In the genomic region with DNA sequence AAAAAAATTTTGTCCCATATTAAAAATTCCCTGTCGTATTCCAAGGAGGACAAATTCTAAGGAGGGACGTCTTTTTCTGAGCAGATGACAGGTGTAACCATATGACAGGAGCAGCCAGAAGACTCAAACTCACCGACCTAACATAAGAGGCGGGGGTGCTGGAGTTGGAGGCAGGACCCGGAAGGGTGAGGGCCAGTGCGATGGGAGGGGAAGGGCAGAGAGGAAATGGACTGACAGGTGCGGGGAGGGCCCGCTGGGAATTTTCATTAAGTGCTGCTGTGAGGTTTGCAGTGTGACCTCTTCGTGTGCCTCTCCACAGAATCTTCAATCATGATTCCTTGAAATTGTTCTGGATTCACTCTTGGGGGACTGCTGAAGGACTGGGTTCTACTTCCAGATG, we compare ENCODE assay signal across 26 cellular contexts.
"Had no signal": no experiment of that assay in that cellular context is flagged by ENCODE, and none has a peak within 500 bp of the region (broad histone marks: within the 10 kb centered on the region; RNA-seq: fewer than 3 reads in every experiment).

No MANE protein-coding gene starts in this region.

- H3K27ac ChIP-seq: left ventricle myocardium inferior, ovary, skin epidermis, suprapubic skin, tibial nerve, uterus had no signal

- H3K27me3 ChIP-seq: ovary, tibial nerve, uterus had no signal

- H3K27ac Mint-ChIP-seq: immature natural killer cell; mesothelial cell of epicardium; naive thymus-derived CD4-positive, alpha-beta T cell; natural killer cell treated with Interleukin-12 subunit alpha and Interleukin-12 subunit beta and Interleukin-15 and Interleukin-18, amount 100 ng/mL, for 72 hours; progenitor cell of endocrine pancreas; stimulated activated naive B cell treated with anti-CD40 and anti-IgM and Interleukin-4, amounts not matched to agents 10 μg/mL and 1 μg/mL and 100 μg/mL, for 72 hours; type B pancreatic cell had no signal

- H3K36me3 ChIP-seq: left ventricle myocardium inferior, ovary, suprapubic skin, thoracic aorta, tibial nerve, uterus had no signal

- DNase-seq: hypothalamus; immature natural killer cell; left ventricle myocardium inferior; mesendoderm; mucosa of descending colon; naive thymus-derived CD4-positive, alpha-beta T cell; ovary; retina; right cardiac atrium; stimulated activated CD4-positive, alpha-beta T cell treated with anti-CD3 and anti-CD28 coated beads, Interleukin-12 subunit alpha, Interleukin-12 subunit beta, amount 100 ng/mL, for 4 hours; stimulated activated CD4-positive, alpha-beta T cell treated with anti-CD3 and anti-CD28 coated beads, Interleukin-15, amount 100 ng/mL, for 24 hours; stimulated activated CD4-positive, alpha-beta T cell treated with anti-CD3 and anti-CD28 coated beads, Interleukin-2, amount 100 ng/mL, for 24 hours; stimulated activated CD4-positive, alpha-beta T cell treated with anti-CD3 and anti-CD28 coated beads, Interleukin-4, amount 100 ng/mL, for 1 hour; stimulated activated naive B cell treated with anti-CD40 and anti-IgM and Interleukin-4, amounts not matched to agents 10 μg/mL and 1 μg/mL and 100 μg/mL, for 72 hours; stimulated activated naive CD8-positive, alpha-beta T cell treated with anti-CD3 and anti-CD28 coated beads, Interleukin-15, Interleukin-2, amounts not matched to agents 100 U/mL and 50 U/mL, for 24 hours; uterus had no signal

- H3K9me3 Mint-ChIP-seq: mesothelial cell of epicardium; natural killer cell treated with Interleukin-12 subunit alpha and Interleukin-12 subunit beta and Interleukin-15 and Interleukin-18, amount 100 ng/mL, for 72 hours; stimulated activated naive B cell treated with anti-CD40 and anti-IgM and Interleukin-4, amounts not matched to agents 10 μg/mL and 1 μg/mL and 100 μg/mL, for 72 hours; type B pancreatic cell had no signal

- ATAC-seq: mucosa of descending colon; naive thymus-derived CD4-positive, alpha-beta T cell; natural killer cell treated with Interleukin-12 subunit alpha and Interleukin-12 subunit beta and Interleukin-15 and Interleukin-18, amount 100 ng/mL, for 72 hours; stimulated activated naive B cell treated with anti-CD40 and anti-IgM and Interleukin-4, amounts not matched to agents 10 μg/mL and 1 μg/mL and 100 μg/mL, for 72 hours; stimulated activated naive CD8-positive, alpha-beta T cell treated with anti-CD3 and anti-CD28 coated beads, Interleukin-15, Interleukin-2, amounts not matched to agents 100 U/mL and 50 U/mL, for 24 hours had no signal

- FAIRE-seq: islet of Langerhans had no signal

- H3K4me3 Mint-ChIP-seq: immature natural killer cell; mesothelial cell of epicardium; naive thymus-derived CD4-positive, alpha-beta T cell; natural killer cell treated with Interleukin-12 subunit alpha and Interleukin-12 subunit beta and Interleukin-15 and Interleukin-18, amount 100 ng/mL, for 72 hours; stimulated activated naive B cell treated with anti-CD40 and anti-IgM and Interleukin-4, amounts not matched to agents 10 μg/mL and 1 μg/mL and 100 μg/mL, for 72 hours; type B pancreatic cell had no signal

- H3K4me1 ChIP-seq: suprapubic skin, uterus had no signal

- H3K9me3 ChIP-seq: left ventricle myocardium inferior, mucosa of descending colon, ovary, suprapubic skin, thoracic aorta, tibial nerve, uterus had no signal

- H3K4me1 Mint-ChIP-seq: immature natural killer cell; mesothelial cell of epicardium; naive thymus-derived CD4-positive, alpha-beta T cell; stimulated activated naive B cell treated with anti-CD40 and anti-IgM and Interleukin-4, amounts not matched to agents 10 μg/mL and 1 μg/mL and 100 μg/mL, for 72 hours had no signal

- H3K4me3 ChIP-seq: left ventricle myocardium inferior, lung, mucosa of descending colon, ovary, skin epidermis, suprapubic skin, thoracic aorta, tibial nerve, uterus had no signal
